Comparison of ENCODE assay signal across 12 cellular contexts in the genomic region with DNA sequence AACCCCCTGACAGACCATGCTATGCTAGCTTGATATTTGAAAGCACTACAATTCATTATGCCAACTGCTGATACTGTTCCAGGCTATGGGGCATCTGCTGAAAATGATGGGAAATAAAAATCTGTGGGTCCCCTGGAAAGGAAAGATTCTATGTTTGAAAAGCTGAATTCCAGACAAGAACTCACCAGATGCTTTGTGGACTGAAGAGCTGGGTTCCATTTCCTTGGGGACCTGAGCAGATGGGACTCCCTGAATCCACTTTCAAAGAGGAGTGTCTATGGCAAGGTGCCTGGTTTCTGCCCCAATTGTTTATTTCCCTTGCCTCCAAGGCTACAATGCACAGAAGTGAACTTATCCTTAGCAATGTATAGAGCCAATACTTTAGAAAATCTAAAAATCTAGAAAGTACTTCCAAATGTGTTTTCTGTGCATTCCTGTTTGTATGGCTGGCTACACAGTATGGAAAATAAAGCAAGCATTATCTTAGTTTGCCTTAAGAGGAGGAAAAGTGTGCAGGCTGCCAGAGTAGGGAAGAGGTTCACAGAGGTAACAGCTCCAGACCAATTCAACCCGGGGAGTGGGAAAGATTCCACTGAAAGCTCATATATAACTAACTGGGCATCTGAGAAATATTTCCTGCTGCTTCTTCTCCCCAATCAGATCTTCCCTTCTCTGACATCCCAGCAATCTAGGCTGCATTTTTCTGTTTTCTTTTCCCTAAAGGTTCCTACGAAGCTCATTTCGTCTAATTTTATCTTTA.
"Had no signal": no experiment of that assay in that cellular context is flagged by ENCODE, and none has a peak within 500 bp of the region (broad histone marks: within the 10 kb centered on the region; RNA-seq: fewer than 3 reads in every experiment).

No MANE protein-coding gene starts in this region.

- DNase-seq: activated CD4-positive, alpha-beta T cell treated with anti-CD3 and anti-CD28 coated beads, Interleukin-2, amount 50 U/mL, for 1 hour; amniotic stem cell; brain microvascular endothelial cell; left colon; mammary epithelial cell; psoas muscle; right lobe of liver; spleen; stimulated activated CD4-positive, alpha-beta T cell treated with anti-CD3 and anti-CD28 coated beads, Interleukin-2, amount 100 ng/mL, for 24 hours; stimulated activated naive CD4-positive, alpha-beta T cell treated with Interleukin-2 at 50 U/mL for 16 hours; upper lobe of left lung had no signal

- ATAC-seq: left colon; natural killer cell treated with Interleukin-12 subunit alpha and Interleukin-12 subunit beta and Interleukin-15 and Interleukin-18, amount 100 ng/mL, for 72 hours; psoas muscle; right lobe of liver had no signal
